In the genomic region with DNA sequence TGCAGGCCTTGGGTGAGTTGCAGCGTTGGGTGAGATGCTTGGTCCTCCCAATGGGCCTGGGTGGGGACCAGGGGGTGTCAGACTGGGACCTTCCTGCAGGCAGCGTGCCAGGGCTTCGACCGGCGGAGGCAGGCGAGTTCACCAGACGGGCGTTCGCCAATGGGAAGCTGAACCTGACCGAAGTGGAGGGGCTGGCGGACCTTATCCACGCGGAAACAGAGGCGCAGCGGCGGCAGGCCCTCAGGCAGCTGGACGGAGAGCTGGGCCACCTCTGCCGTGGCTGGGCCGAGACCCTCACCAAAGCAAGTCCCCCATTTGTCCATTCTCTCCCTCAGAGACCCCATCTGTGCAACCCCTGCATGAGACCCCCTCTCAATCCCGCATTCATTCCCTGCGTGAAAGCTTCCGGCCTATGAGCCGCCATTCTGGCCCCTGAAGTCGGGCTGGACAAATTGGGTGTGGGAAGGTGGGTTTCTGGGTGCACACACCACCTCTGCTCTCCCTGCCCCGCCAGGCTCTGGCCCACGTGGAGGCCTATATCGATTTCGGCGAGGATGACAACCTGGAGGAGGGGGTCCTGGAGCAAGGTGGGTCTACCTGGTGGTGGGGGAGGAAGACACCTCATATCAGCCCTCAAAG, we compare ENCODE assay signal across 8 cellular contexts. TPM values are rescaled to one million over a fixed set of nuclear protein-coding genes. Genes with fewer than 3 reads are reported as not detected.
A peak's percentile ranks its signal among the peaks of the same experiment; 100 is the strongest.
DNase-seq lines count a peak whose midpoint lies in the region; ATAC-seq and TF ChIP-seq lines count a peak whose summit lies in the region.

No MANE protein-coding gene starts in this region.

- intact Hi-C loops in natural killer cell (cut with micrococcal nuclease) = loop anchor here (5.0 to 10.0 kb wide), 2 partner anchors 46 to 66 kb away; a partner anchor contains a TSS

- H3K4me3 Mint-ChIP-seq in IgD-negative memory B cell (peak overlapping the region; percentile 73 to 96 (median 96)), natural killer cell (peak overlapping the region; percentile 93)

- H3K27me3 Mint-ChIP-seq in IgD-negative memory B cell = peaks cover 5% of the 10 kb centered on the region
- no peaks in the 10 kb centered on the region for H3K27me3 Mint-ChIP-seq in natural killer cell (ENCODE audit: low read depth in 2 of 2)

- H3K27me3 ChIP-seq in BJ (ENCODE audit: control insufficient read depth, insufficient read depth, low read length) = no peaks in the 10 kb centered on the region

- no peak overlapping the region for H3K27ac Mint-ChIP-seq in IgD-negative memory B cell
- no peak overlapping the region for H3K27ac Mint-ChIP-seq in natural killer cell

- ATAC-seq in natural killer cell (no peak), GM21367 (IDR thresholded peaks at IDR 0.05; ENCODE audit: unreplicated experiment) (no peak), omental fat pad (ENCODE audit: low FRiP score) (no peak), HG03196 (IDR thresholded peaks at IDR 0.05; ENCODE audit: unreplicated experiment) (no peak)

- CTCF ChIA-PET in BJ (lab: Yijun Ruan, JAX) = interaction anchor here (0.6 kb wide), 1 partner anchor 242 kb away, joined by 3 read pairs; no protein-coding TSS in a partner anchor

- H3K4me3 ChIP-seq in BJ (ENCODE audit: low read depth, low read length) (0 out of 2 replicates have a peak overlapping the region, but pooled peaks have one; percentile 72), cardiac fibroblast (replicated peaks in 1 of 2; ENCODE audit: low read depth in 2 of 2, low read length in 2 of 2) (peak overlapping the region; percentile 82 to 84)

- peaks cover 2% of the 10 kb centered on the region for H3K36me3 ChIP-seq in BJ (ENCODE audit: control insufficient read depth, insufficient read depth, low read length)

- TF ChIP-seq CTCF in BJ (IDR thresholded peaks at IDR 0.05; ENCODE audit: insufficient read depth, low read depth, low read length) = no peak
- no peak for TF ChIP-seq CTCF in cardiac fibroblast (IDR thresholded peaks at IDR 0.05; ENCODE audit: low read depth, low read length)
- TF ChIP-seq CTCF in natural killer cell (IDR thresholded peaks at IDR 0.05) = no peak
- no peak for TF ChIP-seq CTCF in omental fat pad (IDR thresholded peaks at IDR 0.05)

- H3K36me3 Mint-ChIP-seq in IgD-negative memory B cell (no peaks in the 10 kb centered on the region), natural killer cell (no peaks in the 10 kb centered on the region)

- H3K4me1 Mint-ChIP-seq in IgD-negative memory B cell (peaks cover 12 to 16% (median 14%) of the 10 kb centered on the region in 3 donors), natural killer cell (peaks cover 20 to 36% of the 10 kb centered on the region in 2 donors)

- H3K9me3 Mint-ChIP-seq in IgD-negative memory B cell = no peaks in the 10 kb centered on the region
- H3K9me3 Mint-ChIP-seq in natural killer cell = no peaks in the 10 kb centered on the region

- POLR2A ChIA-PET in BJ (lab: Charles Lee) = no interaction called here

- DNase-seq in BJ (ENCODE audit: low read depth) (no peak), cardiac fibroblast (ENCODE audit: low read depth in 2 of 2) (no peak), natural killer cell (no peak), HuH-7 (ENCODE audit: low spot score) (no peak), omental fat pad (ENCODE audit: low spot score) (no peak)

RNA-seq across cellular contexts. Expression of a gene that starts 1.2 kb away (rescaled TPM):
- 4.9 and 6.3 TPM in 2 replicates for polyA plus RNA-seq in BJ (2011; rRNA removed)
- 2.8 and 5.5 TPM in 2 replicates for polyA minus RNA-seq in BJ (2011; rRNA and poly(A)+ RNA removed)
- polyA plus RNA-seq in IgD-negative memory B cell = 11.1 TPM
- 10 to 100 TPM; 21.6 to 33.0 (median 27.7) TPM for total RNA-seq in natural killer cell
- 10 to 100 TPM in 2 of 4 donors, 1 to 10 TPM in 2; 7.2 to 36.4 (median 12.0) TPM for total RNA-seq in omental fat pad

RNA-seq across cellular contexts. Expression of a gene that starts 3.9 kb away (rescaled TPM):
- 1.3 and 1.9 TPM in 2 replicates for polyA plus RNA-seq in BJ (2011; rRNA removed)
- 1.7 and 2.3 TPM in 2 replicates for polyA minus RNA-seq in BJ (2011; rRNA and poly(A)+ RNA removed)
- not detected for polyA plus RNA-seq in IgD-negative memory B cell
- 10 to 100 TPM; 18.5 to 24.7 (median 19.1) TPM for total RNA-seq in natural killer cell
- total RNA-seq in omental fat pad = 1 to 10 TPM; 5.5 to 6.1 (median 5.8) TPM

RNA-seq across cellular contexts. Expression of a gene that starts 29.2 kb away (rescaled TPM):
- 52.7 and 55.6 TPM in 2 replicates for polyA plus RNA-seq in BJ (2011; rRNA removed)
- 15.5 and 17.8 TPM in 2 replicates for polyA minus RNA-seq in BJ (2011; rRNA and poly(A)+ RNA removed)
- polyA plus RNA-seq in IgD-negative memory B cell = 38.6 TPM
- 10 to 100 TPM; 32.2 to 42.5 (median 37.7) TPM for total RNA-seq in natural killer cell
- 10 to 100 TPM in 3 of 4 donors, 1 to 10 TPM in 1; 4.6 to 44.4 (median 23.8) TPM for total RNA-seq in omental fat pad

RNA-seq across cellular contexts. Expression of a gene that starts 32.9 kb away (rescaled TPM):
- polyA plus RNA-seq in BJ (2011; rRNA removed) (19.9 and 26.3 TPM in 2 replicates), IgD-negative memory B cell (218 TPM)
- polyA minus RNA-seq in BJ (2011; rRNA and poly(A)+ RNA removed) = 4.7 and 4.9 TPM in 2 replicates
- total RNA-seq in natural killer cell (10 to 100 TPM; 26.9 to 40.8 (median 39.4) TPM), omental fat pad (100 to 1,000 TPM in 3 of 4 donors, 10 to 100 TPM in 1; 87.9 to 134 (median 119) TPM)

RNA-seq across cellular contexts. Expression of a gene that starts 35.3 kb away (rescaled TPM):
- polyA plus RNA-seq in BJ (2011; rRNA removed) (7.1 and 11.0 TPM in 2 replicates), IgD-negative memory B cell (8.5 TPM)
- 5.4 and 7.4 TPM in 2 replicates for polyA minus RNA-seq in BJ (2011; rRNA and poly(A)+ RNA removed)
- total RNA-seq in natural killer cell (1 to 10 TPM; 7.5 to 10.0 (median 9.7) TPM), omental fat pad (10 to 100 TPM in 2 of 4 donors, 1 to 10 TPM in 2; 6.1 to 13.2 (median 11.1) TPM)
